8 cellular contexts compared by ENCODE assay signal in genomic region chr9:69035438-69036316, GRCh38. TPM values are rescaled to one million over a fixed set of nuclear protein-coding genes. Genes with fewer than 3 reads are reported as not detected.
A peak's percentile ranks its signal among the peaks of the same experiment; 100 is the strongest.
DNase-seq lines count a peak whose midpoint lies in the region; ATAC-seq and TF ChIP-seq lines count a peak whose summit lies in the region.

Gene FXN, plus strand, starts transcription at chr9:69035752. Its CDS starts 31 bp downstream, at chr9:69035783.

- H3K4me2 ChIP-seq in neural cell (ENCODE audit: low read length): peak within 1 kb of the TSS; percentile 88

- H3K4me3 ChIP-seq in fibroblast of the aortic adventitia (ENCODE audit: low read depth, low read length) (peak within 1 kb of the TSS; percentile 96), neural cell (ENCODE audit: low read length) (peak within 1 kb of the TSS; percentile 76), stomach (peak within 1 kb of the TSS; percentile 60 to 80 (median 69))

- 0 to 1% (median 0%) methylated on average over 36 to 75 of the region's 75 CpGs for WGBS in stomach, 5 donors

- H3K27ac ChIP-seq in neural cell (ENCODE audit: low read length) (no peak within 1 kb of the TSS), stomach (peak within 1 kb of the TSS; percentile 85 to 90 (median 88))

- peak; percentile 79 for TF ChIP-seq RAD21 in neural cell (conservative IDR thresholded peaks at IDR 0.05)

- intact Hi-C loops in stomach (cut with DNase I; ENCODE audit: low total_unique reads): no loop called here

- no peaks in the 10 kb centered on the region for H3K9me2 ChIP-seq in neural cell (ENCODE audit: insufficient read depth, low read length)

- no peaks in the 10 kb centered on the region for H4K20me1 ChIP-seq in neural cell (ENCODE audit: insufficient read depth)

- H3K9me3 ChIP-seq in neural cell (ENCODE audit: low read length) (no peaks in the 10 kb centered on the region), stomach (no peaks in the 10 kb centered on the region)

- H3K27me3 ChIP-seq in neural cell (ENCODE audit: insufficient read depth, low read depth, low read length): no peaks in the 10 kb centered on the region
- H3K27me3 ChIP-seq in stomach: no peaks in the 10 kb centered on the region

- no peaks in the 10 kb centered on the region for H3K79me2 ChIP-seq in neural cell (replicated peaks; ENCODE audit: insufficient read depth, low read length)

- TF ChIP-seq POLR2A in stomach (IDR thresholded peaks at IDR 0.05): no peak

- H2AFZ ChIP-seq in neural cell (ENCODE audit: low read depth, low read length): peak within 1 kb of the TSS; percentile 42

- DNase-seq in DMS53 treated with DMSO at 0.1 percent for 48 hours (lab: John Stamatoyannopoulos, UW; ENCODE audit: unreplicated experiment): peak; percentile 34
- DNase-seq in HuH-7 (ENCODE audit: low spot score): peak; percentile 87
- DNase-seq in RPMI7951 (ENCODE audit: low read depth): peak; percentile 67
- peak; percentile 79 for DNase-seq in activated T-helper 9 cell treated with anti-CD3 and anti-CD28 coated beads, Interleukin-2, amount 50 U/mL, for 16 hours (ENCODE audit: low read depth)
- peak; percentile 77 for DNase-seq in fibroblast of the aortic adventitia (ENCODE audit: low read depth)
- peak; percentile 85 for DNase-seq in stomach

- TF ChIP-seq EP300 in neural cell (conservative IDR thresholded peaks at IDR 0.05; ENCODE audit: poor library complexity, severe bottlenecking) (peak; percentile 63), stomach (IDR thresholded peaks at IDR 0.05) (no peak)

- H3K9ac ChIP-seq in neural cell (ENCODE audit: low read length): peak within 1 kb of the TSS; percentile 65

- no peaks in the 10 kb centered on the region for H3F3A ChIP-seq in neural cell (ENCODE audit: insufficient read depth, low read length, poor library complexity, severe bottlenecking)

- no peaks in the 10 kb centered on the region for H3K36me3 ChIP-seq in neural cell (ENCODE audit: insufficient read depth, low read length)
- H3K36me3 ChIP-seq in stomach: no peaks in the 10 kb centered on the region

- H3K4me1 ChIP-seq in stomach: peaks cover 3 to 22% (median 15%) of the 10 kb centered on the region in 4 donors

- TF ChIP-seq CTCF in fibroblast of the aortic adventitia (IDR thresholded peaks at IDR 0.05; ENCODE audit: insufficient read depth, low read length) (peak; percentile 99), neural cell (IDR thresholded peaks at IDR 0.05; ENCODE audit: poor library complexity, severe bottlenecking) (peak; percentile 98), stomach (IDR thresholded peaks at IDR 0.05) (peak in 5 of 7 experiments; percentile 90 to 99 (median 97))

- peak; percentile 92 for ATAC-seq in GM21515 (IDR thresholded peaks at IDR 0.05; ENCODE audit: unreplicated experiment)

TF ChIP-seq in neural cell, 6 proteins besides CTCF, POLR2A, EP300 and RAD21:
- TF ChIP-seq REST (IDR thresholded peaks at IDR 0.05; ENCODE audit: borderline replicate concordance) (peak; percentile 45), EZH2 (IDR thresholded peaks at IDR 0.05; ENCODE audit: borderline replicate concordance, insufficient read depth, low read length, poor library complexity, severe bottlenecking) (no peak), SMC3 (conservative IDR thresholded peaks at IDR 0.05; ENCODE audit: poor library complexity) (peak; percentile 90), MXI1 (conservative IDR thresholded peaks at IDR 0.05; ENCODE audit: poor library complexity, severe bottlenecking) (peak; percentile 97), POLR2AphosphoS5 (IDR thresholded peaks at IDR 0.05) (peak; percentile 59), TAF1 (IDR thresholded peaks at IDR 0.05; ENCODE audit: low read depth) (no peak)
TF ChIP-seq in neural cell: peak in this region for 4.

RNA-seq across cellular contexts. Expression of gene FXN, which starts in this region (rescaled TPM):
- total RNA-seq in RPMI7951 (2014; rRNA removed; shearing (Covaris generic)): 3.0 and 3.7 TPM in 2 replicates
- 2.4 and 8.7 TPM in 2 replicates for total RNA-seq in fibroblast of the aortic adventitia (ENCODE audit: low replicate concordance)
- polyA plus RNA-seq in neural cell: 3.5 and 7.3 TPM in 2 replicates
- 3.4 and 3.7 TPM in 2 replicates for polyA minus RNA-seq in neural cell
- total RNA-seq in stomach: 1 to 10 TPM in 4 of 5 donors, under 1 TPM in 1; 0.58 to 4.2 (median 3.2) TPM
- polyA plus RNA-seq in stomach: 10 to 100 TPM in 2 of 3 donors, 1 to 10 TPM in 1; 9.0 to 15.3 (median 14.7) TPM

Comparison
In these comparisons a context has a peak if more than half of its experiments do, and no peak if none do; other contexts are left out.
1. DNase-seq: peak in every context shown above with its lines; median percentile 87 in HuH-7; 85 in stomach; 79 in activated T-helper 9 cell treated with anti-CD3 and anti-CD28 coated beads, Interleukin-2, amount 50 U/mL, for 16 hours; 77 in fibroblast of the aortic adventitia; 67 in RPMI7951; 34 in DMS53 treated with DMSO at 0.1 percent for 48 hours.